Comparison of ENCODE assay signal across 20 cellular contexts in the genomic region with DNA sequence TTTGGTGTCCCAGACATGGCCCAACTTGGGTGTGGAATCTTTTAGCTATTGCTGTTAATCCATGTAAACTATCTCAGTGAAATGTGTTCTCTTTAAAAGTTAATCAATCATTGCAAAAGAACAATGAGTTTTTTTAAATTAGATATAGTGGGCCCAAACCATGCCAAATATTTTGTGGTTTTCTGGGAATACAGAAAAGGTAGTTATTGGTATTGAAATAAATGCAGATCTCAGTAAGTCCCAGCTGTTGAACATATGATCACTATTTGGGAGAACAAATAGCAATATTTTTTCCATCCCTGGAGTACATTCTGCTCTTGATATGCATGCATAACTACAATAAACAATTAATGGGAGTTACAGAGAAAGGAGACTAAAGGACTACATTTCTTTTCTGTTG. TPM values are rescaled to one million over a fixed set of nuclear protein-coding genes. Genes with fewer than 3 reads are reported as not detected.
"Had no signal": no experiment of that assay in that cellular context is flagged by ENCODE, and none has a peak within 500 bp of the region (broad histone marks: within the 10 kb centered on the region; RNA-seq: fewer than 3 reads in every experiment).

No MANE protein-coding gene starts in this region.

- H3K27ac Mint-ChIP-seq: activated B cell treated with CpG ODN at 0.5 μM for 24 hours; activated CD4-positive, alpha-beta memory T cell treated with anti-CD3 and anti-CD28 coated beads, Interleukin-2, amount 10 ng/mL, durations not matched to agents 7 days and 5 days; activated CD8-positive, alpha-beta memory T cell treated with anti-CD3 and anti-CD28 coated beads, Interleukin-2, amount 10 ng/mL, durations not matched to agents 7 days and 5 days; activated naive CD8-positive, alpha-beta T cell; brain; naive thymus-derived CD4-positive, alpha-beta T cell; neural progenitor cell had no signal

- H3K4me3 ChIP-seq: dorsolateral prefrontal cortex, neural progenitor cell, psoas muscle, smooth muscle cell, stomach, upper lobe of left lung had no signal

- H3K36me3 Mint-ChIP-seq: brain, neural progenitor cell had no signal

- H3K27me3 ChIP-seq: dorsolateral prefrontal cortex, neural progenitor cell, stomach, upper lobe of left lung had no signal

- H3K4me3 Mint-ChIP-seq: activated B cell treated with CpG ODN at 0.5 μM for 24 hours; activated CD4-positive, alpha-beta memory T cell treated with anti-CD3 and anti-CD28 coated beads, Interleukin-2, amount 10 ng/mL, durations not matched to agents 7 days and 5 days; activated CD8-positive, alpha-beta memory T cell treated with anti-CD3 and anti-CD28 coated beads, Interleukin-2, amount 10 ng/mL, durations not matched to agents 7 days and 5 days; activated naive CD8-positive, alpha-beta T cell; brain; naive thymus-derived CD4-positive, alpha-beta T cell; neural progenitor cell had no signal

- H3K27me3 Mint-ChIP-seq: activated B cell treated with CpG ODN at 0.5 μM for 24 hours; activated CD4-positive, alpha-beta memory T cell treated with anti-CD3 and anti-CD28 coated beads, Interleukin-2, amount 10 ng/mL, durations not matched to agents 7 days and 5 days; activated CD8-positive, alpha-beta memory T cell treated with anti-CD3 and anti-CD28 coated beads, Interleukin-2, amount 10 ng/mL, durations not matched to agents 7 days and 5 days; activated naive CD8-positive, alpha-beta T cell; brain; naive thymus-derived CD4-positive, alpha-beta T cell had no signal

- H3K9me3 ChIP-seq: psoas muscle, stomach, upper lobe of left lung had no signal

- H2AFZ ChIP-seq: neural progenitor cell had no signal

- H3K36me3 ChIP-seq: neural progenitor cell, stomach, upper lobe of left lung had no signal

- DNase-seq: activated B cell treated with CpG ODN at 0.5 μM for 24 hours; activated CD4-positive, alpha-beta memory T cell treated with anti-CD3 and anti-CD28 coated beads, Interleukin-2, amount 10 ng/mL, durations not matched to agents 7 days and 5 days; activated CD4-positive, alpha-beta T cell treated with anti-CD3 and anti-CD28 coated beads for 48 hours; activated CD8-positive, alpha-beta memory T cell treated with anti-CD3 and anti-CD28 coated beads, Interleukin-2, amount 10 ng/mL, durations not matched to agents 7 days and 5 days; amniotic stem cell; central memory CD4-positive, alpha-beta T cell; dorsolateral prefrontal cortex; mesendoderm; naive thymus-derived CD4-positive, alpha-beta T cell; psoas muscle; right cardiac atrium; stimulated activated CD4-positive, alpha-beta T cell treated with anti-CD3 and anti-CD28 coated beads, Interleukin-4, amount 100 ng/mL, for 1 hour; stomach; T-helper 9 cell; upper lobe of left lung had no signal

- H3K27ac ChIP-seq: dorsolateral prefrontal cortex, neural progenitor cell, psoas muscle, stomach, upper lobe of left lung had no signal

- H3K9me3 Mint-ChIP-seq: activated B cell treated with CpG ODN at 0.5 μM for 24 hours; activated CD4-positive, alpha-beta memory T cell treated with anti-CD3 and anti-CD28 coated beads, Interleukin-2, amount 10 ng/mL, durations not matched to agents 7 days and 5 days; brain; naive thymus-derived CD4-positive, alpha-beta T cell; neural progenitor cell had no signal

- H3K4me1 ChIP-seq: neural progenitor cell, psoas muscle, upper lobe of left lung had no signal

- H3K4me2 ChIP-seq: neural progenitor cell had no signal

- H3K9ac ChIP-seq: neural progenitor cell had no signal

RNA-seq across cellular contexts. Expression of a gene that starts 36.0 kb away (rescaled TPM):
- total RNA-seq: glomerular endothelial cell had no signal
